2 cellular contexts compared by ENCODE assay signal in genomic region chr1:15727424-15727823, GRCh38.
TF ChIP-seq lines count a peak whose summit lies in the region.

No MANE protein-coding gene starts in this region.

TF ChIP-seq in IMR-90, 13 proteins besides CTCF, POLR2A, EP300 and RAD21:
- TF ChIP-seq ELK1 (IDR thresholded peaks at IDR 0.05; ENCODE audit: borderline replicate concordance, low read depth, low read length) (no peak), NFE2L2 (IDR thresholded peaks at IDR 0.05; ENCODE audit: low read depth, low read length) (no peak), MAZ (IDR thresholded peaks at IDR 0.05; ENCODE audit: borderline replicate concordance, low read depth, low read length) (no peak), RFX5 (IDR thresholded peaks at IDR 0.05; ENCODE audit: low read depth, low read length) (no peak), RCOR1 (IDR thresholded peaks at IDR 0.05; ENCODE audit: insufficient replicate concordance, low read length) (no peak), FOS (IDR thresholded peaks at IDR 0.05; ENCODE audit: low read depth, low read length) (no peak), MXI1 (IDR thresholded peaks at IDR 0.05; ENCODE audit: borderline replicate concordance, low read depth, low read length) (no peak), MAFK (IDR thresholded peaks at IDR 0.05; ENCODE audit: low read depth, low read length) (no peak), CEBPB (IDR thresholded peaks at IDR 0.05; ENCODE audit: low read depth, low read length) (no peak), CHD1 (IDR thresholded peaks at IDR 0.05; ENCODE audit: low read depth, low read length) (no peak), BHLHE40 (IDR thresholded peaks at IDR 0.05; ENCODE audit: low read depth, low read length) (no peak), USF2 (IDR thresholded peaks at IDR 0.05; ENCODE audit: low read depth, low read length) (no peak), SMC3 (IDR thresholded peaks at IDR 0.05; ENCODE audit: low read depth, low read length) (no peak)

TF ChIP-seq in GM12878, 131 proteins besides CTCF, POLR2A, EP300 and RAD21:
- TF ChIP-seq ZBED1 (IDR thresholded peaks at IDR 0.05; ENCODE audit: borderline replicate concordance), result no peak
TF ChIP-seq in GM12878: peak in this region for 0.
